8 cellular contexts compared by ENCODE assay signal in genomic region chr6:71012871-71013456, GRCh38. TPM values are rescaled to one million over a fixed set of nuclear protein-coding genes. Genes with fewer than 3 reads are reported as not detected.
DNase-seq lines count a peak whose midpoint lies in the region; FAIRE-seq and TF ChIP-seq lines count a peak whose summit lies in the region.

No MANE protein-coding gene starts in this region.

- H3K4me1 ChIP-seq in PC-9 (replicated peaks; ENCODE audit: insufficient read depth) (no peaks in the 10 kb centered on the region), mesendoderm (ENCODE audit: control insufficient read depth, low read depth, low read length) (no peaks in the 10 kb centered on the region)

- BruUV-seq in PC-9 (replicated peaks; lab: Mats Ljungman, UMichigan): no TSS peak

- H3K79me1 ChIP-seq in mesendoderm (ENCODE audit: low read length): no peaks in the 10 kb centered on the region

- H2BK5ac ChIP-seq in mesendoderm (ENCODE audit: low read length): no peak overlapping the region

- H4K8ac ChIP-seq in mesendoderm (ENCODE audit: low read depth, low read length): no peak overlapping the region

- H3K27me3 ChIP-seq in PC-9 (ENCODE audit: insufficient read depth, low read depth) (no peaks in the 10 kb centered on the region), dorsolateral prefrontal cortex (peaks cover 0 to 5% (median 0%) of the 10 kb centered on the region in 45 donors), mesendoderm (ENCODE audit: insufficient read depth, low read length, poor library complexity) (no peaks in the 10 kb centered on the region)

- no peak overlapping the region for H2AFZ ChIP-seq in PC-9

- H3K27ac ChIP-seq in PC-9 (no peak overlapping the region), dorsolateral prefrontal cortex (no peak overlapping the region), mesendoderm (ENCODE audit: low read depth, low read length) (no peak overlapping the region)

- TF ChIP-seq POLR2A in H54 (IDR thresholded peaks at IDR 0.05; ENCODE audit: low read depth, low read length): no peak

- no peak overlapping the region for H3K18ac ChIP-seq in mesendoderm (ENCODE audit: low read length)

- no peaks in the 10 kb centered on the region for H3K79me2 ChIP-seq in PC-9 (ENCODE audit: low read depth)
- H3K79me2 ChIP-seq in mesendoderm (ENCODE audit: control insufficient read depth, insufficient read depth, low read length): no peaks in the 10 kb centered on the region

- no peak overlapping the region for H2BK15ac ChIP-seq in mesendoderm (replicated peaks; ENCODE audit: low read depth)

- H3K4me3 ChIP-seq in AG04449 (ENCODE audit: low read depth, low read length) (no peak overlapping the region), PC-9 (no peak overlapping the region), dorsolateral prefrontal cortex (no peak overlapping the region), mesendoderm (ENCODE audit: low read length) (no peak overlapping the region)

- DNase-seq in AG04449 (ENCODE audit: low read depth, low spot score) (no peak), GM04503 (ENCODE audit: low read depth) (peak; percentile 4), H54 (ENCODE audit: insufficient read length, low spot score) (peak; percentile 24), KG1 (lab: John Stamatoyannopoulos, UW) (peak; percentile 7), PC-9 (peak in 1 of 2 experiments; percentile 14), dorsolateral prefrontal cortex (peak in 1 of 10 donors; percentile 35), mesendoderm (peak; percentile 76), UCSD-AML1 (lab: John Stamatoyannopoulos, UW; ENCODE audit: unreplicated experiment) (no peak)

- no peak overlapping the region for H4K5ac ChIP-seq in mesendoderm (ENCODE audit: low read length)

- H3K56ac ChIP-seq in mesendoderm (ENCODE audit: low read length): no peak overlapping the region

- CTCF ChIA-PET in AG04449 (lab: Yijun Ruan, JAX): interaction anchor here (0.7 to 7.7 kb wide), 17 partner anchors 9 to 792 kb away, joined by 3 to 62 read pairs (median 4); no protein-coding TSS in a partner anchor
- CTCF ChIA-PET in PC-9 (lab: Charles Lee): interaction anchor here (0.7 kb wide), 1 partner anchor 198 kb away, joined by 3 read pairs; no protein-coding TSS in a partner anchor

- H3K9me2 ChIP-seq in PC-9 (ENCODE audit: insufficient read depth): no peaks in the 10 kb centered on the region

- H3K9ac ChIP-seq in mesendoderm (ENCODE audit: low read length): no peak overlapping the region

- intact Hi-C loops in PC-9 (cut with micrococcal nuclease; ENCODE audit: unreplicated experiment): loop anchor here (1.0 to 10.0 kb wide), 6 partner anchors 128 to 792 kb away; no protein-coding TSS in a partner anchor
- intact Hi-C loops in dorsolateral prefrontal cortex (cut with DNase I): loop anchor here (2.0 to 10.0 kb wide), 5 partner anchors 306 to 778 kb away; no protein-coding TSS in a partner anchor

- H3K23ac ChIP-seq in mesendoderm (ENCODE audit: low read length): no peak overlapping the region

- no peak overlapping the region for H3K4me2 ChIP-seq in PC-9
- no peak overlapping the region for H3K4me2 ChIP-seq in mesendoderm (ENCODE audit: low read length)

- no peaks in the 10 kb centered on the region for H4K20me1 ChIP-seq in PC-9 (ENCODE audit: insufficient read depth)

- H3K36me3 ChIP-seq in PC-9 (ENCODE audit: low read depth) (no peaks in the 10 kb centered on the region), mesendoderm (ENCODE audit: control insufficient read depth, insufficient read depth, low read length) (no peaks in the 10 kb centered on the region)

- no peak overlapping the region for H3K4ac ChIP-seq in mesendoderm (ENCODE audit: low read depth, low read length)

- WGBS in mesendoderm (ENCODE audit: extremely low coverage, insufficient coverage, low lambda C conversion rate): no CpG with 5 or more reads among the region's 5 CpGs

- no peak overlapping the region for H2AK5ac ChIP-seq in mesendoderm (ENCODE audit: low read length)

- FAIRE-seq in H54 (lab: Jason Lieb, UNC): peak; percentile 90

- H2BK120ac ChIP-seq in mesendoderm (ENCODE audit: low read depth, low read length): no peak overlapping the region

- H3K9me3 ChIP-seq in PC-9 (ENCODE audit: insufficient read depth, low read depth): no peaks in the 10 kb centered on the region

- TF ChIP-seq CTCF in AG04449 (IDR thresholded peaks at IDR 0.05; ENCODE audit: insufficient read depth, low read length, missing control alignments): peak; percentile 66
- TF ChIP-seq CTCF in PC-9 (conservative IDR thresholded peaks at IDR 0.05): peak; percentile 86
- peak; percentile 55 to 90 (median 77) for TF ChIP-seq CTCF in dorsolateral prefrontal cortex (IDR thresholded peaks at IDR 0.05 in 54 of 56, conservative IDR thresholded peaks at IDR 0.05 in 2 of 56; ENCODE audit: low read depth in 1 of 56, partially characterized antibody in 56 of 56)

- no peaks in the 10 kb centered on the region for H3F3A ChIP-seq in PC-9 (ENCODE audit: insufficient read depth, low read depth)

- POLR2A ChIA-PET in AG04449 (lab: Yijun Ruan, JAX) (no interaction called here), PC-9 (lab: Charles Lee; ENCODE audit: unreplicated experiment) (no interaction called here)

RNA-seq across cellular contexts. Expression of gene B3GAT2, which starts 56.1 kb away (rescaled TPM):
- total RNA-seq in PC-9 (2021) (not detected in 2 replicates), dorsolateral prefrontal cortex (10 to 100 TPM in 111 of 120 experiments, 1 to 10 TPM in 9; 5.9 to 44.4 (median 16.6) TPM)
- polyA plus RNA-seq in mesendoderm (2013, experiment 1 of 2): 0.21 TPM
- polyA plus RNA-seq in mesendoderm (2013, experiment 2 of 2): 0.24 TPM

Comparison
In these comparisons a context has a peak if more than half of its experiments do, and no peak if none do; other contexts are left out.
1. DNase-seq: peak in GM04503 (single experiment), H54 (single experiment), KG1 (single experiment) and mesendoderm (single experiment); none in AG04449 (single experiment) and UCSD-AML1 (single experiment).
2. Peak in every context shown above with its lines, with median percentiles within 50 percentile points of each other: CTCF ChIP-seq.